ENCODE assay signal across 17 cellular contexts in genomic region chr3:128083980-128084674, GRCh38. TPM values are rescaled to one million over a fixed set of nuclear protein-coding genes. Genes with fewer than 3 reads are reported as not detected.
DNase-seq lines count a peak whose midpoint lies in the region; ATAC-seq, FAIRE-seq and TF ChIP-seq lines count a peak whose summit lies in the region.
"Had no signal": no experiment of that assay in that cellular context is flagged by ENCODE, and none has a peak within 500 bp of the region (broad histone marks: within the 10 kb centered on the region; RNA-seq: fewer than 3 reads in every experiment).

No MANE protein-coding gene starts in this region.

- no peaks in the 10 kb centered on the region for H3K36me3 ChIP-seq in muscle layer of colon (ENCODE audit: insufficient read depth, low read length)

- H3K4me3 ChIP-seq in muscle layer of colon (ENCODE audit: low read depth in 1 of 2, low read length in 2 of 2) = peak overlapping the region in 1 of 2 donors; percentile 11
- H3K4me3 ChIP-seq: psoas muscle had no signal

- no peaks in the 10 kb centered on the region for H3K9me3 ChIP-seq in muscle layer of colon (ENCODE audit: low read length)
- H3K9me3 ChIP-seq: psoas muscle had no signal

- DNase-seq in Right ventricle myocardium inferior (ENCODE audit: missing footprints) (no peak), cardiac septum (ENCODE audit: low spot score) (no peak), fibroblast of peridontal ligament (ENCODE audit: extremely low read depth) (peak; percentile 19), 8988T (no peak), D721Med (ENCODE audit: insufficient read length, low spot score) (no peak)
- DNase-seq: Calu3; cerebellar nuclear complex; erythroblast; GOT3; NCI-H510A; psoas muscle; stimulated activated CD4-positive, alpha-beta T cell treated with anti-CD3 and anti-CD28 coated beads, Interleukin-4, amount 100 ng/mL, for 1 hour; T-cell had no signal

- ATAC-seq in Right ventricle myocardium inferior (peak; percentile 79), GM19023 (IDR thresholded peaks at IDR 0.05; ENCODE audit: unreplicated experiment) (no peak), GM19035 (IDR thresholded peaks at IDR 0.05; ENCODE audit: unreplicated experiment) (no peak)
- ATAC-seq: T-cell had no signal

- peak overlapping the region; percentile 49 for H3K9ac ChIP-seq in muscle layer of colon (ENCODE audit: low read length)

- FAIRE-seq in D721Med (lab: Jason Lieb, UNC) = no peak
- FAIRE-seq: GM18507 had no signal

- TF ChIP-seq CTCF in D721Med (IDR thresholded peaks at IDR 0.05; ENCODE audit: insufficient read depth, missing control alignments) = no peak

- H3K27me3 ChIP-seq in muscle layer of colon (ENCODE audit: control insufficient read depth in 1 of 2, insufficient read depth in 2 of 2, low read length in 2 of 2) = no peaks in the 10 kb centered on the region

- peak overlapping the region; percentile 76 for H3K27ac ChIP-seq in muscle layer of colon (ENCODE audit: low read depth, low read length)
- H3K27ac ChIP-seq: psoas muscle had no signal

- intact Hi-C loops in Right ventricle myocardium inferior (cut with DNase I) = loop anchor here (10.0 kb wide), 1 partner anchor 221 kb away; no protein-coding TSS in a partner anchor
- intact Hi-C loops in cardiac septum (cut with DNase I) = no loop called here

- peaks cover 31% of the 10 kb centered on the region for H3K4me1 ChIP-seq in muscle layer of colon (ENCODE audit: insufficient read depth, low read length)

RNA-seq across cellular contexts. Expression of gene SEC61A1, which starts 31.9 kb away (rescaled TPM):
- total RNA-seq in Right ventricle myocardium inferior = 57.5 TPM
- total RNA-seq in cardiac septum = 91.3 TPM

RNA-seq across cellular contexts. Expression of gene RUVBL1, which starts 39.5 kb away (rescaled TPM):
- total RNA-seq in Right ventricle myocardium inferior (21.4 TPM), cardiac septum (19.7 TPM)
